Comparison of ENCODE assay signal across 21 cellular contexts in genomic region chr3:188365184-188365583, GRCh38.
"Had no signal": no experiment of that assay in that cellular context is flagged by ENCODE, and none has a peak within 500 bp of the region (broad histone marks: within the 10 kb centered on the region; RNA-seq: fewer than 3 reads in every experiment).

No MANE protein-coding gene starts in this region.

- ATAC-seq: activated CD4-positive, alpha-beta T cell treated with anti-CD3 and anti-CD28 coated beads for 36 hours; naive thymus-derived CD8-positive, alpha-beta T cell; sciatic nerve had no signal

- H3K4me1 ChIP-seq: prostate gland, thyroid gland had no signal

- H3K9me3 ChIP-seq: body of pancreas, heart left ventricle, prostate gland, spleen, thyroid gland had no signal

- H3K9me3 Mint-ChIP-seq: activated CD4-positive, alpha-beta memory T cell treated with anti-CD3 and anti-CD28 coated beads, Interleukin-2, amount 10 ng/mL, durations not matched to agents 7 days and 5 days; activated naive CD8-positive, alpha-beta T cell treated with anti-CD3 and anti-CD28 coated beads for 36 hours; T-helper 1 cell treated with Interleukin-12 subunit alpha and Interleukin-12 subunit beta and Interleukin-4 antibody, amounts not matched to agents 30 μg/mL and 1 μg/mL, for 36 hours had no signal

- H3K27ac ChIP-seq: prostate gland, spleen, thyroid gland, WERI-Rb-1 had no signal

- H3K36me3 ChIP-seq: prostate gland, spleen, thyroid gland, WERI-Rb-1 had no signal

- H3K27me3 Mint-ChIP-seq: activated CD4-positive, alpha-beta memory T cell treated with anti-CD3 and anti-CD28 coated beads, Interleukin-2, amount 10 ng/mL, durations not matched to agents 7 days and 5 days; activated CD4-positive, alpha-beta T cell treated with anti-CD3 and anti-CD28 coated beads for 36 hours; activated naive CD8-positive, alpha-beta T cell treated with anti-CD3 and anti-CD28 coated beads for 36 hours; naive thymus-derived CD8-positive, alpha-beta T cell had no signal

- H3K27ac Mint-ChIP-seq: activated CD4-positive, alpha-beta memory T cell treated with anti-CD3 and anti-CD28 coated beads, Interleukin-2, amount 10 ng/mL, durations not matched to agents 7 days and 5 days; activated CD4-positive, alpha-beta T cell treated with anti-CD3 and anti-CD28 coated beads for 36 hours; activated naive CD8-positive, alpha-beta T cell treated with anti-CD3 and anti-CD28 coated beads for 36 hours; T-helper 1 cell treated with Interleukin-12 subunit alpha and Interleukin-12 subunit beta and Interleukin-4 antibody, amounts not matched to agents 30 μg/mL and 1 μg/mL, for 36 hours had no signal

- H3K4me3 Mint-ChIP-seq: activated CD4-positive, alpha-beta memory T cell treated with anti-CD3 and anti-CD28 coated beads, Interleukin-2, amount 10 ng/mL, durations not matched to agents 7 days and 5 days; activated CD4-positive, alpha-beta T cell treated with anti-CD3 and anti-CD28 coated beads for 36 hours; activated naive CD8-positive, alpha-beta T cell treated with anti-CD3 and anti-CD28 coated beads for 36 hours; naive thymus-derived CD8-positive, alpha-beta T cell; T-helper 1 cell treated with Interleukin-12 subunit alpha and Interleukin-12 subunit beta and Interleukin-4 antibody, amounts not matched to agents 30 μg/mL and 1 μg/mL, for 36 hours had no signal

- H3K27me3 ChIP-seq: body of pancreas, heart left ventricle, spleen, thyroid gland had no signal

- DNase-seq: activated CD4-positive, alpha-beta memory T cell treated with anti-CD3 and anti-CD28 coated beads, Interleukin-2, amount 10 ng/mL, durations not matched to agents 7 days and 5 days; activated CD4-positive, alpha-beta T cell treated with anti-CD3 and anti-CD28 coated beads for 36 hours; activated CD8-positive, alpha-beta memory T cell treated with anti-CD3 and anti-CD28 coated beads, Interleukin-2, amount 50 U/mL, for 4 hours; activated gamma-delta T cell treated with Interleukin-2 at 50 U/mL for 16 hours; activated naive CD8-positive, alpha-beta T cell treated with anti-CD3 and anti-CD28 coated beads for 36 hours; amygdala; central memory CD4-positive, alpha-beta T cell; cortex of kidney; effector CD8-positive, alpha-beta T cell; foreskin melanocyte; heart left ventricle; mammary epithelial cell; naive thymus-derived CD8-positive, alpha-beta T cell; occipital lobe; spleen; thyroid gland; WERI-Rb-1 had no signal

- H3K4me3 ChIP-seq: body of pancreas, heart left ventricle, prostate gland, spleen, thyroid gland had no signal
